Comparison of ENCODE assay signal across 8 cellular contexts in the genomic region with DNA sequence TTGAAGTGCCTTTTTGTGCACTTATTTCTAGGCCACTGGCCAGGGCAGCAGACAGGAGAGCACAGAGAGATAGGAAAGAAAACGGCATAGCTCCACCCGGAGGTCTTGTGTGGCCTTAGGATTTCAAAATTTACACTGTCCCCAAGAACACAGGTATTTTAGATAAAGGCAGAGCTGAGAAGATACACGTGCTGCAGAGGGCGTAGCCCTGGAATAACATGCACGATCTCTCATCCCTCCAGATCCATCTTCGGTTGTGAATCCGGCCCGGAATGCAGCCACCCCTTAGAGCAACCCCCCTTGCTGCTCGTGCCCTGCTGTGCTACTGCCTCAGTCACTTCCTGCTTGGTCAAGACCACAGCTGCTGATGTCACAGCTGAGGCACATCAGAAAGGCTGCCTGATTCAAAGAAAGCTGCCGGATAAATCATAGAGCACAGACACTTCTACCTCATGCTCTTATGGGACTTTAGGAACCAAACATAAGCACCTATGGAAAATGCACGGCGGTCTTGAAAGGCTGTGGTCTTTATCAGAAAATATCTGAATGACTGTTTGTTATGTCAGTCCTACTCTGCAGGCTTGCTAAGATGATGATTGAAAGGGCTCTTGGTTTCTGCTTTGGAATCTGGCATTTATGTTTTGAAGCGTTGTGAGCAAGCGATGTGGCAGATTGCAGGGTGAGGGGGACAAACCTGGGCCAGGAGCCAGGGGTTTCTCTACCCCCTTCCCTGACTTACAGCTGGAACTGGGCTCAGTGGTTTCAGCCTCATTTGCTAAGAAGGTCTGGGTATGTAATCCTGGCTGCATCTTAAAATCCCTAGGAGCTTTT.
DNase-seq lines count a peak whose midpoint lies in the region; ATAC-seq, FAIRE-seq and TF ChIP-seq lines count a peak whose summit lies in the region.

No MANE protein-coding gene starts in this region.

- H3K4me1 Mint-ChIP-seq in Calu3 (ENCODE audit: low read depth, unreplicated experiment) = no peaks in the 10 kb centered on the region

- no peak for TF ChIP-seq CTCF in thoracic aorta (IDR thresholded peaks at IDR 0.05)
- TF ChIP-seq CTCF in Calu3 (IDR thresholded peaks at IDR 0.05; ENCODE audit: unreplicated experiment) = no peak

- H3K36me3 Mint-ChIP-seq in Calu3 (ENCODE audit: insufficient read depth, unreplicated experiment) = peaks cover 75% of the 10 kb centered on the region

- intact Hi-C loops in Calu3 (cut with micrococcal nuclease; ENCODE audit: unreplicated experiment) = no loop called here

- no peaks in the 10 kb centered on the region for H3K9me3 Mint-ChIP-seq in Calu3 (ENCODE audit: low read depth, unreplicated experiment)

- DNase-seq in EL = peak; percentile 73
- peak; percentile 49 to 55 for DNase-seq in activated T-cell treated with anti-CD3 and anti-CD28 coated beads, Interleukin-2, amount 50 U/mL, for 48 hours
- DNase-seq in iPS-NIHi11 (ENCODE audit: low spot score) = peak; percentile 49
- DNase-seq in thoracic aorta (ENCODE audit: low spot score) = no peak
- no peak for DNase-seq in frontal cortex (ENCODE audit: low spot score in 2 of 2)
- DNase-seq in Calu3 = no peak
- DNase-seq in NCI-H1105 (lab: John Stamatoyannopoulos, UW) = no peak

- H3K4me3 ChIP-seq in thoracic aorta = no peak overlapping the region

- H3K27ac ChIP-seq in thoracic aorta = peak overlapping the region; percentile 54 to 64

- no peaks in the 10 kb centered on the region for H3K9me3 ChIP-seq in thoracic aorta

- peaks cover 47% of the 10 kb centered on the region for H3K36me3 ChIP-seq in thoracic aorta

- H3K27me3 ChIP-seq in thoracic aorta (replicated peaks; ENCODE audit: insufficient read depth) = no peaks in the 10 kb centered on the region

- FAIRE-seq in frontal cortex (lab: Jason Lieb, UNC) = no peak

- ATAC-seq in HG03139 (IDR thresholded peaks at IDR 0.05; ENCODE audit: unreplicated experiment) (peak; percentile 64), thoracic aorta (ENCODE audit: insufficient number of reproducible peaks, low FRiP score, low read depth) (no peak)

- CTCF ChIA-PET in Calu3 (lab: Charles Lee) = no interaction called here

- no TSS peak for BruUV-seq in Calu3 (replicated peaks; lab: Mats Ljungman, UMichigan)

- no peak overlapping the region for H3K27ac Mint-ChIP-seq in Calu3 (ENCODE audit: unreplicated experiment)

- H3K4me3 Mint-ChIP-seq in Calu3 (ENCODE audit: low read depth, unreplicated experiment) = no peak overlapping the region

- H3K27me3 Mint-ChIP-seq in Calu3 (ENCODE audit: unreplicated experiment) = no peaks in the 10 kb centered on the region

- H3K4me1 ChIP-seq in thoracic aorta (ENCODE audit: control insufficient read depth in 1 of 2, low read depth in 2 of 2) = peaks cover 17 to 57% of the 10 kb centered on the region in 2 donors

Comparison
In these comparisons a context has a peak if more than half of its experiments do, and no peak if none do; other contexts are left out.
1. DNase-seq: peak in EL (single experiment), activated T-cell treated with anti-CD3 and anti-CD28 coated beads, Interleukin-2, amount 50 U/mL, for 48 hours (2 of 2) and iPS-NIHi11 (single experiment); none in thoracic aorta (single experiment), frontal cortex (0 of 2), Calu3 (single experiment) and NCI-H1105 (single experiment).